Comparison of ENCODE assay signal across 26 cellular contexts in the genomic region with DNA sequence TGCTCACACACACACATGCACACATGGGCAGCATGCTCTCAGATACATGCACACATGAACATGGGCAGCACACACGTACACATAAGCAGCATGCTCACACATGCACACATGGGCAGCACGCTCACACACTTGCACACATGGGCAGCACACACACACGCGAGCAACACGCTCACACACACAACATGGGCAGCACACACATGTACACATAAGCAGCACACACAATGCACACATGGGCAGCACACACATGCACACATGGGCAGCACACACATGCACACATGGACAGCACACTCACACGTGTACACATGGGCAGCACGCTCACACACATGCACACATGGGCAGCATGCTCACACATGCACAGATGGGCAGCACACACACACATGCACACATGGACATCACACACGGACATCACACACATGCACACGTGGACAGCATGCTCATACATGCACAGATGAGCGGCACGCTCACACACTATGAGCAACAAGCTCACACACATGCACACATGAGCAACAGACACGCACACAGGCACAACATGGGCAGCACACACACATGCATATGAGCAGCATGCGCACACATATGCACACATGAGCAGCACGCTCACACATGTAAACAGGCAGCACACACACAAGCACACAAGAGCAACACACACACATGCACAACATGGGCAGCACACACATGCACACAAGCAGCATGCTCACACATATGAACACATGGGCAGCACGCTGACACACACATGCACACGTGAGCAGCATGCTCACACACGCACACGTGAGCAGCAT. TPM values are rescaled to one million over a fixed set of nuclear protein-coding genes. Genes with fewer than 3 reads are reported as not detected.
A peak's percentile ranks its signal among the peaks of the same experiment; 100 is the strongest.
DNase-seq lines count a peak whose midpoint lies in the region; ATAC-seq, FAIRE-seq and TF ChIP-seq lines count a peak whose summit lies in the region.
"Had no signal": no experiment of that assay in that cellular context is flagged by ENCODE, and none has a peak within 500 bp of the region (broad histone marks: within the 10 kb centered on the region; RNA-seq: fewer than 3 reads in every experiment).

No MANE protein-coding gene starts in this region.

- H3K4me1 Mint-ChIP-seq in CD4-positive, CD25-positive, alpha-beta regulatory T cell = peaks cover 0 to 2% (median 0%) of the 10 kb centered on the region in 4 donors
- H3K4me1 Mint-ChIP-seq in neural progenitor cell (peaks cover 22% of the 10 kb centered on the region), HFFc6 (ENCODE audit: low read depth) (no peaks in the 10 kb centered on the region)
- H3K4me1 Mint-ChIP-seq: CD8-positive, alpha-beta memory T cell; IgD-negative memory B cell had no signal

- no peak for TF ChIP-seq POLR2A in IMR-90 (IDR thresholded peaks at IDR 0.05; ENCODE audit: low read depth, low read length)
- TF ChIP-seq POLR2A in endothelial cell of umbilical vein (IDR thresholded peaks at IDR 0.05; ENCODE audit: low read depth, low read length) = no peak

- no peaks in the 10 kb centered on the region for H3K9me3 ChIP-seq in CD4-positive, CD25-positive, alpha-beta regulatory T cell (ENCODE audit: control insufficient read depth in 2 of 2, low read length in 2 of 2)
- H3K9me3 ChIP-seq in IMR-90 (ENCODE audit: control insufficient read depth, insufficient read depth, low read length) (no peaks in the 10 kb centered on the region), endothelial cell of umbilical vein (replicated peaks; ENCODE audit: control insufficient read depth, insufficient read depth, low read length) (no peaks in the 10 kb centered on the region), neural progenitor cell (ENCODE audit: low read depth) (no peaks in the 10 kb centered on the region)
- H3K9me3 ChIP-seq: HAP-1, SJSA1 had no signal

- H2BK20ac ChIP-seq in IMR-90 (ENCODE audit: low read depth, low read length) = no peak overlapping the region

- H3K23ac ChIP-seq in IMR-90 (ENCODE audit: low read depth, low read length) = no peak overlapping the region

- POLR2A ChIA-PET in IMR-90 (lab: Charles Lee; ENCODE audit: unreplicated experiment) = no interaction called here
- POLR2A ChIA-PET in endothelial cell of umbilical vein (lab: Charles Lee) = no interaction called here

- no peak overlapping the region for H2BK5ac ChIP-seq in IMR-90 (ENCODE audit: low read depth, low read length, poor library complexity, severe bottlenecking)

- no peaks in the 10 kb centered on the region for H3K36me3 Mint-ChIP-seq in CD4-positive, CD25-positive, alpha-beta regulatory T cell
- H3K36me3 Mint-ChIP-seq in neural progenitor cell (no peaks in the 10 kb centered on the region), HFFc6 (ENCODE audit: low read depth) (peaks cover 7% of the 10 kb centered on the region; the same call in 1 of the 2 replicates)
- H3K36me3 Mint-ChIP-seq: CD8-positive, alpha-beta memory T cell; IgD-negative memory B cell had no signal

- no peak overlapping the region for H2AK5ac ChIP-seq in IMR-90 (ENCODE audit: low read depth, low read length)

- no peak overlapping the region for H2BK15ac ChIP-seq in IMR-90 (ENCODE audit: low read depth, low read length)

- H4K20me1 ChIP-seq in IMR-90 (ENCODE audit: insufficient read depth, low read length) (0 out of 2 replicates have a peak, but pooled peaks cover 7% of the 10 kb centered on the region), endothelial cell of umbilical vein (replicated peaks; ENCODE audit: control insufficient read depth, extremely low read depth, insufficient read depth, low read length) (no peaks in the 10 kb centered on the region), neural progenitor cell (ENCODE audit: low read depth) (no peaks in the 10 kb centered on the region)

- TF ChIP-seq CTCF in IMR-90 (conservative IDR thresholded peaks at IDR 0.05; ENCODE audit: low read depth, low read length) (no peak), endothelial cell of umbilical vein (IDR thresholded peaks at IDR 0.05; ENCODE audit: extremely low read depth in 1 of 2, insufficient read depth in 1 of 2, low read depth in 1 of 2, low read length in 2 of 2) (no peak), neural progenitor cell (IDR thresholded peaks at IDR 0.05) (no peak), HFFc6 (IDR thresholded peaks at IDR 0.05) (no peak)

- no peak overlapping the region for H2BK120ac ChIP-seq in IMR-90 (ENCODE audit: low read depth, low read length)

- H3K9me3 Mint-ChIP-seq in CD4-positive, CD25-positive, alpha-beta regulatory T cell = no peaks in the 10 kb centered on the region
- H3K9me3 Mint-ChIP-seq in neural progenitor cell (peaks cover 10% of the 10 kb centered on the region), HFFc6 (peaks cover 12% of the 10 kb centered on the region; the same call in 1 of the 2 replicates)
- H3K9me3 Mint-ChIP-seq: CD8-positive, alpha-beta memory T cell; IgD-negative memory B cell had no signal

- H4K5ac ChIP-seq in IMR-90 (ENCODE audit: low read depth, low read length) = no peak overlapping the region

- H3K79me2 ChIP-seq in endothelial cell of umbilical vein (ENCODE audit: control insufficient read depth, insufficient read depth, low read length) (no peaks in the 10 kb centered on the region), neural progenitor cell (ENCODE audit: low read depth) (no peaks in the 10 kb centered on the region)

- H3K27ac ChIP-seq in CD4-positive, CD25-positive, alpha-beta regulatory T cell (ENCODE audit: insufficient read depth, low read length, poor library complexity, severe bottlenecking) = no peak overlapping the region
- H3K27ac ChIP-seq in IMR-90 (ENCODE audit: insufficient read depth, low read length) (no peak overlapping the region), endothelial cell of umbilical vein (ENCODE audit: insufficient read depth, low read depth, low read length) (no peak overlapping the region), neural progenitor cell (no peak overlapping the region)
- H3K27ac ChIP-seq: SJSA1 had no signal

- no peak for FAIRE-seq in endothelial cell of umbilical vein (lab: Jason Lieb, UNC)
- FAIRE-seq: G401.6, RCC 7860 had no signal

- H3K4me2 ChIP-seq in IMR-90 (ENCODE audit: low read depth, low read length) (no peak overlapping the region), endothelial cell of umbilical vein (ENCODE audit: insufficient read depth, low read length) (no peak overlapping the region), neural progenitor cell (no peak overlapping the region)

- intact Hi-C loops in IMR-90 (cut with micrococcal nuclease) = no loop called here
- intact Hi-C loops in endothelial cell of umbilical vein (cut with micrococcal nuclease) = no loop called here

- no peak overlapping the region for H3K14ac ChIP-seq in IMR-90 (replicated peaks; ENCODE audit: low read depth, low read length)

- H3F3A ChIP-seq in neural progenitor cell (ENCODE audit: low read depth) = peaks cover 12% of the 10 kb centered on the region

- H3K27me3 ChIP-seq in CD4-positive, CD25-positive, alpha-beta regulatory T cell (ENCODE audit: control insufficient read depth, insufficient read depth, low read length) = no peaks in the 10 kb centered on the region
- peaks cover 23% of the 10 kb centered on the region for H3K27me3 ChIP-seq in IMR-90 (ENCODE audit: control insufficient read depth, insufficient read depth, low read length)
- H3K27me3 ChIP-seq in endothelial cell of umbilical vein (ENCODE audit: control insufficient read depth in 2 of 2, insufficient read depth in 2 of 2, low read length in 2 of 2) = no peaks in the 10 kb centered on the region
- H3K27me3 ChIP-seq in neural progenitor cell = no peaks in the 10 kb centered on the region

- H4K8ac ChIP-seq in IMR-90 (ENCODE audit: low read depth in 2 of 2, low read length in 2 of 2) = no peak overlapping the region

- TF ChIP-seq RAD21 in IMR-90 (IDR thresholded peaks at IDR 0.05; ENCODE audit: low read length) = no peak

- H3K9ac ChIP-seq in IMR-90 (ENCODE audit: low read depth, low read length) (no peak overlapping the region), endothelial cell of umbilical vein (replicated peaks; ENCODE audit: extremely low read depth, insufficient read depth, low read length) (no peak overlapping the region), neural progenitor cell (no peak overlapping the region)

- H2AK9ac ChIP-seq in IMR-90 (replicated peaks; ENCODE audit: low read depth, low read length, poor library complexity) = peak overlapping the region; percentile 26

- no peak overlapping the region for H3K4me3 ChIP-seq in CD4-positive, CD25-positive, alpha-beta regulatory T cell (ENCODE audit: low read depth, low read length)
- H3K4me3 ChIP-seq in IMR-90 (ENCODE audit: insufficient read depth, low read depth, low read length) (no peak overlapping the region), endothelial cell of umbilical vein (replicated peaks in 1 of 3; ENCODE audit: insufficient read depth in 1 of 3, low read depth in 1 of 3, low read length in 3 of 3) (no peak overlapping the region), neural progenitor cell (no peak overlapping the region)
- H3K4me3 ChIP-seq: HAP-1, SJSA1 had no signal

- H4K91ac ChIP-seq in IMR-90 (ENCODE audit: insufficient read depth, low read depth, low read length) = no peak overlapping the region

- no peak overlapping the region for H3K56ac ChIP-seq in IMR-90 (ENCODE audit: extremely low read depth, insufficient read depth, low read length)

- WGBS in IMR-90 (ENCODE audit: extremely low coverage in 2 of 2, insufficient read length in 1 of 2), 2 experiments = 75% methylated on average over 14 of the region's 18 CpGs; no CpG with 5 or more reads in 1 of the 2 experiments

- in situ Hi-C loops in IMR-90 (cut with MboI; ENCODE audit: low sequenced_read_pairs) = no loop called here

- H3K4ac ChIP-seq in IMR-90 (ENCODE audit: low read depth, low read length) = no peak overlapping the region

- dilution Hi-C loops in IMR-90 (cut with HindIII; ENCODE audit: low sequenced_read_pairs, unreplicated experiment) = no loop called here
- dilution Hi-C loops in endothelial cell of umbilical vein (cut with MboI; ENCODE audit: extremely low pct_ligation_motif_present, low sequenced_read_pairs) = no loop called here

- BruUV-seq in IMR-90 (replicated peaks; lab: Mats Ljungman, UMichigan) (no TSS peak), endothelial cell of umbilical vein (replicated peaks; lab: Mats Ljungman, UMichigan) (no TSS peak)

- H3K27me3 Mint-ChIP-seq in CD4-positive, CD25-positive, alpha-beta regulatory T cell = no peaks in the 10 kb centered on the region
- H3K27me3 Mint-ChIP-seq in neural progenitor cell (ENCODE audit: insufficient read depth, low read depth) = peaks cover 23% of the 10 kb centered on the region
- peaks cover 22% of the 10 kb centered on the region for H3K27me3 Mint-ChIP-seq in HFFc6 (ENCODE audit: insufficient read depth)
- H3K27me3 Mint-ChIP-seq: CD8-positive, alpha-beta memory T cell; IgD-negative memory B cell had no signal

- H3K27ac Mint-ChIP-seq in CD4-positive, CD25-positive, alpha-beta regulatory T cell = peak overlapping the region in 2 of 3 donors; percentile 59 to 75
- H3K27ac Mint-ChIP-seq in neural progenitor cell (peak overlapping the region; percentile 95), HFFc6 (no peak overlapping the region)

- H2AFZ ChIP-seq in IMR-90 (replicated peaks; ENCODE audit: low read length, poor library complexity) (peak overlapping the region; percentile 58), endothelial cell of umbilical vein (ENCODE audit: low read depth, low read length) (no peak overlapping the region), neural progenitor cell (replicated peaks) (no peak overlapping the region)

- H3K36me3 ChIP-seq in CD4-positive, CD25-positive, alpha-beta regulatory T cell (ENCODE audit: control insufficient read depth, insufficient read depth, low read length) = no peaks in the 10 kb centered on the region
- H3K36me3 ChIP-seq in IMR-90 (ENCODE audit: control insufficient read depth, insufficient read depth, low read length) (no peaks in the 10 kb centered on the region), endothelial cell of umbilical vein (ENCODE audit: control insufficient read depth in 2 of 2, extremely low read depth in 1 of 2, insufficient read depth in 2 of 2, low read length in 2 of 2) (no peaks in the 10 kb centered on the region), neural progenitor cell (no peaks in the 10 kb centered on the region)
- H3K36me3 ChIP-seq: HAP-1, SJSA1 had no signal

- no peak overlapping the region for H3K18ac ChIP-seq in IMR-90 (ENCODE audit: low read depth, low read length)

- no peak overlapping the region for H3K4me3 Mint-ChIP-seq in CD4-positive, CD25-positive, alpha-beta regulatory T cell
- peak overlapping the region; percentile 76 for H3K4me3 Mint-ChIP-seq in neural progenitor cell
- no peak overlapping the region for H3K4me3 Mint-ChIP-seq in HFFc6
- H3K4me3 Mint-ChIP-seq: CD8-positive, alpha-beta memory T cell; IgD-negative memory B cell had no signal

- H3K9me1 ChIP-seq in IMR-90 (ENCODE audit: insufficient read depth, low read length) (peaks cover 5% of the 10 kb centered on the region; the same call in 1 of the 2 replicates), endothelial cell of umbilical vein (replicated peaks; ENCODE audit: control insufficient read depth, extremely low read depth, insufficient read depth, low read length) (no peaks in the 10 kb centered on the region)

- ATAC-seq in CD4-positive, CD25-positive, alpha-beta regulatory T cell (ENCODE audit: low read depth in 2 of 2) = no peak
- no peak for ATAC-seq in IMR-90 (ENCODE audit: low read depth)
- ATAC-seq in GM18498 (IDR thresholded peaks at IDR 0.05; ENCODE audit: unreplicated experiment) = no peak
- ATAC-seq: Right ventricle myocardium inferior had no signal

- no peak for DNase-seq in CD4-positive, CD25-positive, alpha-beta regulatory T cell
- DNase-seq in IMR-90 (no peak), endothelial cell of umbilical vein (ENCODE audit: low read depth, low spot score) (no peak), neural progenitor cell (ENCODE audit: low spot score) (no peak), D341Med (ENCODE audit: low spot score) (no peak), HFFc6 (no peak), nucleus accumbens (lab: John Stamatoyannopoulos, UW) (no peak)
- DNase-seq: 8988T; AML-193; C1 segment of cervical spinal cord; Calu3; CD8-positive, alpha-beta memory T cell; Karpas-422; MV-4-11; NCI-H1105 treated with DMSO at 0.1 percent for 48 hours; NCI-H2029 treated with DMSO at 0.1 percent for 48 hours; NCI-H345; NCI-H524 treated with DMSO at 0.1 percent for 48 hours had no signal

- CTCF ChIA-PET in IMR-90 (lab: Yijun Ruan, JAX) = no interaction called here
- CTCF ChIA-PET in endothelial cell of umbilical vein (lab: Charles Lee) = no interaction called here

- no peaks in the 10 kb centered on the region for H3K79me1 ChIP-seq in IMR-90 (ENCODE audit: low read depth in 1 of 2, low read length in 2 of 2)

- no peaks in the 10 kb centered on the region for H3K4me1 ChIP-seq in CD4-positive, CD25-positive, alpha-beta regulatory T cell (ENCODE audit: control insufficient read depth, insufficient read depth, low read length, poor library complexity, severe bottlenecking)
- H3K4me1 ChIP-seq in IMR-90 (ENCODE audit: control insufficient read depth, insufficient read depth, low read length) = no peaks in the 10 kb centered on the region
- H3K4me1 ChIP-seq in endothelial cell of umbilical vein (ENCODE audit: control insufficient read depth, extremely low read depth, insufficient read depth, low read length) = no peaks in the 10 kb centered on the region
- H3K4me1 ChIP-seq in neural progenitor cell = no peaks in the 10 kb centered on the region
- H3K4me1 ChIP-seq: HAP-1, SJSA1 had no signal

RNA-seq across cellular contexts. Expression of a gene that starts 43.0 kb away (rescaled TPM):
- total RNA-seq in CD4-positive, CD25-positive, alpha-beta regulatory T cell = 1.3 TPM
- 1 to 10 TPM; 1.2 to 3.3 (median 1.9) TPM for polyA plus RNA-seq in CD4-positive, CD25-positive, alpha-beta regulatory T cell
- total RNA-seq in IMR-90 (2012; rRNA removed) (0.18 and 0.28 TPM in 2 replicates), endothelial cell of umbilical vein (1.2 and 1.3 TPM in 2 replicates), neural progenitor cell (ENCODE audit: low replicate concordance) (6.3 and 20.9 TPM in 2 replicates)
- polyA plus RNA-seq in IMR-90 (2012; rRNA removed) (0.94 and 1.2 TPM in 2 replicates), endothelial cell of umbilical vein (2.2 and 3.5 TPM in 2 replicates)
- 0.74 and 1.8 TPM in 2 replicates for polyA plus RNA-seq in IMR-90 (2012; cell fraction: cytosol; rRNA removed)
- polyA plus RNA-seq in IMR-90 (2012; cell fraction: nucleus; rRNA removed; ENCODE audit: low replicate concordance) = 0.83 and 1.5 TPM in 2 replicates
- 1.0 and 1.4 TPM in 2 replicates for polyA plus RNA-seq in endothelial cell of umbilical vein (2011; cell fraction: cytosol; rRNA removed)
- polyA plus RNA-seq in endothelial cell of umbilical vein (2011; cell fraction: nucleus; rRNA removed) = 0.34 and 0.53 TPM in 2 replicates
- polyA plus RNA-seq in endothelial cell of umbilical vein (2012) = 1.0 and 1.6 TPM in 2 replicates
- polyA minus RNA-seq in endothelial cell of umbilical vein = 0.57 and 0.85 TPM in 2 replicates
- 6.3 TPM for polyA minus RNA-seq in endothelial cell of umbilical vein (2011; cell fraction: cytosol; rRNA and poly(A)+ RNA removed)
- polyA minus RNA-seq in endothelial cell of umbilical vein (2011; cell fraction: nucleus; rRNA and poly(A)+ RNA removed) = 0.53 TPM in 1 of 2 replicates, not detected in the other
- under 1 TPM; 0.14 to 0.85 (median 0.35) TPM for total RNA-seq in HFFc6 (2021; fragmentation: NEBNext Ultra II Directional; extraction: Animal tissue kit (Norgen Biotek cat#: 25700))
- total RNA-seq: OCI-LY7 had no signal
- polyA plus RNA-seq: IgD-negative memory B cell had no signal
